Comparison of ENCODE assay signal across 1 cellular context in the genomic region with DNA sequence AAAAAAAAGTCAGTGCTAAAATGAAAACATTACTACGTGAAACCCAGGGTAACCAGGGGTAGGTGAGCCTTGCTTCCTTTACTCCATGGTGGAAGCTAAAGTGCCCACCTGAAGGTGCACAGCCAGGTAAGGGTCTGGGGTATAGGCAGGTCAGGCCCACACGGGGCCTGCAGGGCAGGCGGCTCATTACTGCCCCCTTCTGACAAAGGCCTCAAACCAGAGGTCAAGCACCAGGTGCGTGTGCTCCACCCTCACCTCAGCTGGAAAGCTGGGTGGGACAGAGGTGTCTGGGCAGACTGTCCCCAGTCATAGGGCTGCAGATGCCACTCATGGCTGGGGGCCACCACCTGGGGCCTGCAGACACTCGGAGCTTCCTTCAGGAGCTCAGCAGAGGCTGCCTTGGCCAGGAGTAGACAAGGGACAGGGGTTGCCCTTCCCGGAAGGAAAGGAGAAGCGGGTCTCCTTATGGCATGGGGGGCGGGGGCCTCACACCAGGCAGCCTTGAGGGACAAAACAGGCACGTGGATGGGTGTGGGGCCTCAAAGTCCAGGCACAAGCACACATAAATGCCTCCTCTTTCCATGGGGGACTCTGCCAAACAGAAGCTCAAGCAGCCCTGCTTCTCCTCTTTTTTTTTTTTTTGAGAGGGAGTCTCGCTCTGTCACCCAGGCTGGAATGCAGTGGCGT.
TF ChIP-seq lines count a peak whose summit lies in the region.

No MANE protein-coding gene starts in this region.

TF ChIP-seq in GM12878, 131 proteins besides CTCF, POLR2A, EP300 and RAD21:
- TF ChIP-seq SMC3 (IDR thresholded peaks at IDR 0.05; ENCODE audit: borderline replicate concordance, low read length) (0 out of 2 replicates have a peak, but pooled peaks have one; percentile 10), RAD51 (IDR thresholded peaks at IDR 0.05) (no peak)
